Comparison of ENCODE assay signal across 8 cellular contexts in the genomic region with DNA sequence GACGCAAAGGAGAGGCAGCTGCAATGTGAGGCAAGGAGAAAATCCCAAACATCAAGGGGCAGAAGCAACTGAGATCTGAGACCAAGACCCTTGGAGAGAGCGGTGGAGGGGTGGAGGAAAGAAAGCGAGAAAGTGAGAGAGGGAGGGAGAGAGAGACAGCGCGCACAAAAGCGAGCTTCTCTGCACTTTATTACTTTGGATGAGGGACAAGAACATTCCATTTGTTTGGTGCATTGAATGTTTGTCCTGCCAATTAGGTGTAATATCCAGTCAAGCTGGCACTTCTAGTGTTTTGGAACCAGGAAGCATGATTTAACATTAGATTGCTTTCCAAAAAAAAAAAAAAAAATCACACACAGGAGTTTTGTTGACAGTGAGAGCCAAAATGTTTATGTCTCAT. TPM values are rescaled to one million over a fixed set of nuclear protein-coding genes. Genes with fewer than 3 reads are reported as not detected.
DNase-seq lines count a peak whose midpoint lies in the region; ATAC-seq, FAIRE-seq and TF ChIP-seq lines count a peak whose summit lies in the region.

No MANE protein-coding gene starts in this region.

- H3K4me2 ChIP-seq in GM12878 (ENCODE audit: control insufficient read depth, insufficient read depth): peak overlapping the region; percentile 81

- H3K27ac ChIP-seq in GM12878 (ENCODE audit: control insufficient read depth, insufficient read depth) (no peak overlapping the region), thyroid gland (peak overlapping the region in 2 of 3 donors; percentile 92 to 99)

- in situ Hi-C loops in GM12878 (cut with MboI): no loop called here

- H3K9me3 ChIP-seq in GM12878 (replicated peaks; ENCODE audit: control insufficient read depth, insufficient read depth, low read length) (no peaks in the 10 kb centered on the region), thyroid gland (no peaks in the 10 kb centered on the region)

- H3K36me3 Mint-ChIP-seq in activated T-cell treated with anti-CD3 and anti-CD28 coated beads, Interleukin-2, amount 50 U/mL, for 4 hours (ENCODE audit: insufficient read depth): peaks cover 2% of the 10 kb centered on the region

- no peak for DNase-seq in activated T-cell treated with anti-CD3 and anti-CD28 coated beads, Interleukin-2, amount 50 U/mL, for 4 hours
- DNase-seq in activated T-cell treated with anti-CD3 and anti-CD28 coated beads for 4 hours (no peak), GM12878 (ENCODE audit: low read depth, low spot score) (no peak), lower leg skin (ENCODE audit: low spot score in 2 of 2) (no peak), thyroid gland (no peak), SKM-1 (lab: John Stamatoyannopoulos, UW; ENCODE audit: unreplicated experiment) (no peak), NCI-H510A treated with DMSO at 0.1 percent for 48 hours (lab: John Stamatoyannopoulos, UW) (no peak), erythroblast (lab: John Stamatoyannopoulos, UW) (no peak)

- H3K27me3 ChIP-seq in GM12878 (replicated peaks in 1 of 2; ENCODE audit: control insufficient read depth in 2 of 2, insufficient read depth in 2 of 2, low read length in 1 of 2) (no peaks in the 10 kb centered on the region; a peak in 1 of 4 replicates), thyroid gland (no peaks in the 10 kb centered on the region)

- WGBS in GM12878 (ENCODE audit: insufficient coverage, insufficient replicate concordance, low lambda C conversion rate, missing lambda C conversion rate): 87% methylated on average over 6 of the region's 6 CpGs
- WGBS in lower leg skin, 2 donors: 20% methylated on average over 6 of the region's 6 CpGs
- WGBS in thyroid gland, 2 donors: 27 to 34% methylated on average over 6 of the region's 6 CpGs

- H2AFZ ChIP-seq in GM12878 (ENCODE audit: control insufficient read depth, low read depth, low read length): no peak overlapping the region

- peaks cover 52% of the 10 kb centered on the region for H3K4me1 Mint-ChIP-seq in activated T-cell treated with anti-CD3 and anti-CD28 coated beads, Interleukin-2, amount 50 U/mL, for 4 hours (ENCODE audit: low read depth)

- no peak for TF ChIP-seq CTCF in GM12878 (IDR thresholded peaks at IDR 0.05 in 2 of 3, conservative IDR thresholded peaks at IDR 0.05 in 1 of 3; ENCODE audit: control insufficient read depth in 2 of 3, extremely low read depth in 1 of 3, insufficient read depth in 1 of 3, low read depth in 3 of 3, low read length in 3 of 3)
- TF ChIP-seq CTCF in lower leg skin (IDR thresholded peaks at IDR 0.05): no peak
- TF ChIP-seq CTCF in thyroid gland (IDR thresholded peaks at IDR 0.05): no peak

- no peak for TF ChIP-seq POLR2A in GM12878 (IDR thresholded peaks at IDR 0.05; ENCODE audit: low read depth, low read length)
- TF ChIP-seq POLR2A in lower leg skin (IDR thresholded peaks at IDR 0.05): no peak
- no peak for TF ChIP-seq POLR2A in thyroid gland (IDR thresholded peaks at IDR 0.05)
- no peak for TF ChIP-seq POLR2A in erythroblast (IDR thresholded peaks at IDR 0.05; ENCODE audit: low read length)

- SMC1A ChIA-PET in GM12878 (lab: Charles Lee; ENCODE audit: uncharacterized antibody, unreplicated experiment): interaction anchor here (0.5 to 2.1 kb wide), 5 partner anchors 10 to 387 kb away, joined by 3 to 6 read pairs (median 3); no protein-coding TSS in a partner anchor

- FAIRE-seq in GM12878 (lab: Jason Lieb, UNC): no peak

- H3K4me3 ChIP-seq in GM12878: peak overlapping the region; percentile 75
- peak overlapping the region; percentile 91 for H3K4me3 ChIP-seq in lower leg skin (ENCODE audit: low read depth, poor library complexity, severe bottlenecking)
- peak overlapping the region in 1 of 3 donors; percentile 99 for H3K4me3 ChIP-seq in thyroid gland (replicated peaks in 1 of 3)

- ATAC-seq in activated T-cell treated with anti-CD3 and anti-CD28 coated beads, Interleukin-2, amount 50 U/mL, for 4 hours: no peak
- ATAC-seq in GM12878: no peak

- H3K36me3 ChIP-seq in GM12878 (ENCODE audit: control insufficient read depth in 2 of 2, insufficient read depth in 2 of 2, low read length in 1 of 2): no peaks in the 10 kb centered on the region
- no peaks in the 10 kb centered on the region for H3K36me3 ChIP-seq in thyroid gland

- peaks cover 6% of the 10 kb centered on the region for H3K4me1 ChIP-seq in GM12878 (ENCODE audit: control insufficient read depth, insufficient read depth, low read length)
- H3K4me1 ChIP-seq in thyroid gland: peaks cover 0 to 7% of the 10 kb centered on the region in 2 donors

- H3K27me3 Mint-ChIP-seq in activated T-cell treated with anti-CD3 and anti-CD28 coated beads, Interleukin-2, amount 50 U/mL, for 4 hours (ENCODE audit: low read depth): peaks cover 3% of the 10 kb centered on the region

- no peak for TF ChIP-seq RAD21 in GM12878 (IDR thresholded peaks at IDR 0.05; ENCODE audit: insufficient read depth, low read depth, low read length)

- H3K9ac ChIP-seq in GM12878 (ENCODE audit: control insufficient read depth, insufficient read depth, low read length): no peak overlapping the region

- H3K79me2 ChIP-seq in GM12878 (ENCODE audit: control insufficient read depth, insufficient read depth, low read length): peaks cover 14% of the 10 kb centered on the region

- intact Hi-C loops in GM12878 (cut with micrococcal nuclease; ENCODE audit: unreplicated experiment): no loop called here
- intact Hi-C loops in lower leg skin (cut with DNase I; ENCODE audit: low total_unique reads): loop anchor here (5.0 kb wide), 1 partner anchor 731 kb away; no protein-coding TSS in a partner anchor
- intact Hi-C loops in thyroid gland (cut with DNase I): no loop called here

- RAD21 ChIA-PET in GM12878 (lab: Charles Lee; ENCODE audit: unreplicated experiment): interaction anchor here (0.7 to 2.5 kb wide), 3 partner anchors 39 to 1140 kb away, joined by 3 to 14 read pairs (median 11); no protein-coding TSS in a partner anchor

- TF ChIP-seq EP300 in GM12878 (IDR thresholded peaks at IDR 0.05; ENCODE audit: borderline replicate concordance in 1 of 2, control insufficient read depth in 1 of 2, low read depth in 2 of 2, low read length in 2 of 2): no peak

- CTCF ChIA-PET in GM12878 (lab: Yijun Ruan, JAX): interaction anchor here (0.7 to 1.1 kb wide), 2 partner anchors 29 to 41 kb away, joined by 4 to 7 read pairs; no protein-coding TSS in a partner anchor

- TSS peak; percentile 46 for BruUV-seq in GM12878 (replicated peaks; lab: Mats Ljungman, UMichigan)

- no peaks in the 10 kb centered on the region for H4K20me1 ChIP-seq in GM12878 (ENCODE audit: control insufficient read depth, insufficient read depth)

- H3K4me3 Mint-ChIP-seq in activated T-cell treated with anti-CD3 and anti-CD28 coated beads, Interleukin-2, amount 50 U/mL, for 4 hours: peak overlapping the region; percentile 95

- no peaks in the 10 kb centered on the region for H3K9me3 Mint-ChIP-seq in activated T-cell treated with anti-CD3 and anti-CD28 coated beads, Interleukin-2, amount 50 U/mL, for 4 hours

- POLR2A ChIA-PET in GM12878 (lab: Charles Lee): interaction anchor here (0.7 kb wide), 1 partner anchor 40 kb away, joined by 5 read pairs; no protein-coding TSS in a partner anchor

TF ChIP-seq in GM12878, 131 proteins besides CTCF, POLR2A, EP300 and RAD21:
- no peak for TF ChIP-seq GABPA (IDR thresholded peaks at IDR 0.05; ENCODE audit: low read depth)
- TF ChIP-seq, protein P1, sequence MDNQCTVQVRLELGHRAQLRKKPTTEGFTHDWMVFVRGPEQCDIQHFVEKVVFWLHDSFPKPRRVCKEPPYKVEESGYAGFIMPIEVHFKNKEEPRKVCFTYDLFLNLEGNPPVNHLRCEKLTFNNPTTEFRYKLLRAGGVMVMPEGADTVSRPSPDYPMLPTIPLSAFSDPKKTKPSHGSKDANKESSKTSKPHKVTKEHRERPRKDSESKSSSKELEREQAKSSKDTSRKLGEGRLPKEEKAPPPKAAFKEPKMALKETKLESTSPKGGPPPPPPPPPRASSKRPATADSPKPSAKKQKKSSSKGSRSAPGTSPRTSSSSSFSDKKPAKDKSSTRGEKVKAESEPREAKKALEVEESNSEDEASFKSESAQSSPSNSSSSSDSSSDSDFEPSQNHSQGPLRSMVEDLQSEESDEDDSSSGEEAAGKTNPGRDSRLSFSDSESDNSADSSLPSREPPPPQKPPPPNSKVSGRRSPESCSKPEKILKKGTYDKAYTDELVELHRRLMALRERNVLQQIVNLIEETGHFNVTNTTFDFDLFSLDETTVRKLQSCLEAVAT (IDR thresholded peaks at IDR 0.05): peak; percentile 87; the same call in 1 of the 2 replicates
- TF ChIP-seq MEF2A (IDR thresholded peaks at IDR 0.05; ENCODE audit: insufficient read depth, low read depth, low read length): no peak

RNA-seq across cellular contexts. Expression of a gene that starts 1.4 kb away (rescaled TPM):
- total RNA-seq in activated T-cell treated with anti-CD3 and anti-CD28 coated beads, Interleukin-2, amount 50 U/mL, for 4 hours: 10 to 100 TPM; 57.5 to 73.9 (median 58.1) TPM
- 167 and 177 TPM in 2 replicates for total RNA-seq in GM12878 (2013; cell fraction: nucleolus; rRNA removed)
- 47.7 and 57.0 TPM in 2 replicates for total RNA-seq in GM12878 (2014; rRNA removed)
- 112 and 113 TPM in 2 replicates for total RNA-seq in GM12878 (2014; rRNA removed; fragmentation: Illumina TruSeq; extraction: Trizol)
- 116 and 122 TPM in 2 replicates for total RNA-seq in GM12878 (2021)
- 30.2 TPM for polyA plus RNA-seq in GM12878 (2011; ENCODE audit: low read depth)
- polyA plus RNA-seq in GM12878 (2011; rRNA removed): 47.5 and 60.9 TPM in 2 replicates
- polyA plus RNA-seq in GM12878 (2011; cell fraction: cytosol; rRNA removed): 23.8 and 28.7 TPM in 2 replicates
- polyA plus RNA-seq in GM12878 (2011; cell fraction: nucleus; rRNA removed): 55.4 and 59.6 TPM in 2 replicates
- polyA plus RNA-seq in GM12878 (2012): 37.7 and 51.5 TPM in 2 replicates
- polyA plus RNA-seq in GM12878 (2014; fragmentation: Illumina TruSeq; extraction: Trizol): 138 and 140 TPM in 2 replicates
- polyA plus RNA-seq in GM12878 (2014; fragmentation: Nextera tagmentation; extraction: Ambion mirVana): 10 to 100 TPM; 31.7 to 40.8 TPM
- polyA plus RNA-seq in GM12878 (2014; rRNA removed): 47.4 and 55.1 TPM in 2 replicates
- polyA plus RNA-seq in GM12878 (2016; fragmentation: Nextera tagmentation; extraction: Ambion mirVana): 10 to 100 TPM; 82.0 to 94.8 TPM
- polyA minus RNA-seq in GM12878 (2011; rRNA and poly(A)+ RNA removed): 28.5 and 37.1 TPM in 2 replicates
- polyA minus RNA-seq in GM12878 (2011; cell fraction: cytosol; rRNA and poly(A)+ RNA removed): 24.3 and 25.9 TPM in 2 replicates
- polyA minus RNA-seq in GM12878 (2011; cell fraction: nucleus; rRNA and poly(A)+ RNA removed): 53.8 and 74.5 TPM in 2 replicates
- 100 to 1,000 TPM; 415 to 523 (median 468) TPM for total RNA-seq in lower leg skin
- total RNA-seq in thyroid gland: 100 to 1,000 TPM; 177 to 278 (median 236) TPM
